25 cellular contexts compared by ENCODE assay signal in genomic region chr6:126909493-126909892, GRCh38.
"Had no signal": no experiment of that assay in that cellular context is flagged by ENCODE, and none has a peak within 500 bp of the region (broad histone marks: within the 10 kb centered on the region; RNA-seq: fewer than 3 reads in every experiment).

No MANE protein-coding gene starts in this region.

- H2AFZ ChIP-seq: PC-9 had no signal

- H3K4me3 Mint-ChIP-seq: activated CD8-positive, alpha-beta T cell treated with anti-CD3 and anti-CD28 coated beads, Interleukin-2, amount 10 ng/mL, durations not matched to agents 7 days and 5 days; activated naive CD4-positive, alpha-beta T cell treated with anti-CD3 and anti-CD28 coated beads, Interleukin-2, amount 50 U/mL, for 24 hours; activated T-cell treated with anti-CD3 and anti-CD28 coated beads, Interleukin-2, amount 50 U/mL, for 24 hours; activated T-helper 1 cell treated with anti-CD3 and anti-CD28 coated beads, Interleukin-12 subunit alpha, Interleukin-12 subunit beta, Interleukin-2, Interleukin-4 antibody, amounts not matched to agents 30 ng/mL and 10 ng/mL and 1 ng/mL, durations not matched to agents 14 hours and 24 hours and 36 hours; T-helper 17 cell; WTC11 had no signal

- ATAC-seq: activated CD8-positive, alpha-beta T cell treated with anti-CD3 and anti-CD28 coated beads, Interleukin-2, amount 10 ng/mL, durations not matched to agents 7 days and 5 days; T-helper 17 cell; WTC11 had no signal

- H3K36me3 Mint-ChIP-seq: activated naive CD4-positive, alpha-beta T cell treated with anti-CD3 and anti-CD28 coated beads, Interleukin-2, amount 50 U/mL, for 24 hours; WTC11 had no signal

- H3K9me3 Mint-ChIP-seq: activated naive CD4-positive, alpha-beta T cell treated with anti-CD3 and anti-CD28 coated beads, Interleukin-2, amount 50 U/mL, for 24 hours; activated T-cell treated with anti-CD3 and anti-CD28 coated beads, Interleukin-2, amount 50 U/mL, for 24 hours; activated T-helper 1 cell treated with anti-CD3 and anti-CD28 coated beads, Interleukin-12 subunit alpha, Interleukin-12 subunit beta, Interleukin-2, Interleukin-4 antibody, amounts not matched to agents 30 ng/mL and 10 ng/mL and 1 ng/mL, durations not matched to agents 14 hours and 24 hours and 36 hours; WTC11 had no signal

- H3K4me1 Mint-ChIP-seq: activated naive CD4-positive, alpha-beta T cell treated with anti-CD3 and anti-CD28 coated beads, Interleukin-2, amount 50 U/mL, for 24 hours; T-helper 17 cell; WTC11 had no signal

- H3K27me3 ChIP-seq: breast epithelium had no signal

- H3K4me3 ChIP-seq: breast epithelium, PC-9 had no signal

- H3K27ac Mint-ChIP-seq: activated CD8-positive, alpha-beta T cell treated with anti-CD3 and anti-CD28 coated beads, Interleukin-2, amount 10 ng/mL, durations not matched to agents 7 days and 5 days; activated naive CD4-positive, alpha-beta T cell treated with anti-CD3 and anti-CD28 coated beads, Interleukin-2, amount 50 U/mL, for 24 hours; activated T-cell treated with anti-CD3 and anti-CD28 coated beads, Interleukin-2, amount 50 U/mL, for 24 hours; activated T-helper 1 cell treated with anti-CD3 and anti-CD28 coated beads, Interleukin-12 subunit alpha, Interleukin-12 subunit beta, Interleukin-2, Interleukin-4 antibody, amounts not matched to agents 30 ng/mL and 10 ng/mL and 1 ng/mL, durations not matched to agents 14 hours and 24 hours and 36 hours; T-helper 17 cell; WTC11 had no signal

- H3K4me2 ChIP-seq: PC-9 had no signal

- H3K36me3 ChIP-seq: breast epithelium had no signal

- H3K4me1 ChIP-seq: breast epithelium had no signal

- H3K27ac ChIP-seq: breast epithelium, PC-9 had no signal

- H3K27me3 Mint-ChIP-seq: activated T-cell treated with anti-CD3 and anti-CD28 coated beads, Interleukin-2, amount 50 U/mL, for 24 hours; T-helper 17 cell had no signal

- DNase-seq: activated CD4-positive, alpha-beta T cell treated with anti-CD3 and anti-CD28 coated beads for 48 hours; activated CD4-positive, alpha-beta T cell treated with anti-CD3 and anti-CD28 coated beads, Interleukin-2, amount 50 U/mL, for 4 hours; activated CD4-positive, CD25-positive, alpha-beta regulatory T cell treated with anti-CD3 and anti-CD28 coated beads, Interleukin-2, amount 50 U/mL, for 72 hours; activated CD8-positive, alpha-beta memory T cell treated with anti-CD3 and anti-CD28 coated beads, Interleukin-2, amount 50 U/mL, for 48 hours; activated CD8-positive, alpha-beta T cell treated with anti-CD3 and anti-CD28 coated beads, Interleukin-2, amount 10 ng/mL, durations not matched to agents 7 days and 5 days; activated effector memory CD4-positive, alpha-beta T cell treated with Interleukin-2 at 50 U/mL for 16 hours; activated naive CD4-positive, alpha-beta T cell; activated T-cell treated with anti-CD3 and anti-CD28 coated beads, Interleukin-2, amount 50 U/mL, for 24 hours; aorta; caudate nucleus; Kasumi-1; NCI-H1105 treated with DMSO at 0.1 percent for 48 hours; NCI-H1436 treated with DMSO at 0.1 percent for 48 hours; NCI-H187; NCI-H2081 treated with DMSO at 0.1 percent for 48 hours; NCI-H446; NCI-H526; PC-9; SHP77 treated with DMSO at 0.1 percent for 48 hours; T-helper 17 cell; T-helper 9 cell had no signal

- H3K9me3 ChIP-seq: breast epithelium had no signal
